In the genomic region with DNA sequence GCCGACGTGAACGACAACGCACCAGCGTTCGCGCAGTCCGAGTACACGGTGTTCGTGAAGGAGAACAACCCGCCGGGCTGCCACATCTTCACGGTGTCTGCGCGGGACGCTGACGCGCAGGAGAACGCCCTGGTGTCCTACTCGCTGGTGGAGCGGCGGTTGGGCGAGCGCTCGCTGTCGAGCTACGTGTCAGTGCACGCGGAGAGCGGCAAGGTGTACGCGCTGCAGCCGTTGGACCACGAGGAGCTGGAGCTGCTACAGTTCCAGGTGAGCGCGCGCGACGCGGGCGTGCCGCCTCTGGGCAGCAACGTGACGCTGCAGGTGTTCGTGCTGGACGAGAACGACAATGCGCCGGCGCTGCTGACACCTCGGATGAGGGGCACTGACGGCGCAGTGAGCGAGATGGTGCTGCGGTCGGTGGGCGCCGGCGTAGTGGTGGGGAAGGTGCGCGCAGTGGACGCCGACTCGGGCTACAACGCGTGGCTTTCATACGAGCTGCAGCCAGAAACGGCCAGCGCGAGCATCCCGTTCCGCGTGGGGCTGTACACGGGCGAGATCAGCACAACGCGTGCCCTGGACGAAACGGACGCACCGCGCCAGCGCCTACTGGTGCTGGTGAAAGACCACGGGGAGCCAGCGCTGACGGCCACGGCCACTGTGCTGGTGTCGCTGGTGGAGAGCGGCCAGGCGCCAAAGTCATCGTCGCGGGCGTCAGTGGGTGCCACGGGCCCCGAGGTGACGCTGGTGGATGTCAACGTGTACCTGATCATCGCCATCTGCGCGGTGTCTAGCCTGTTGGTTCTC, we compare ENCODE assay signal across 13 cellular contexts. TPM values are rescaled to one million over a fixed set of nuclear protein-coding genes. Genes with fewer than 3 reads are reported as not detected.
"Had no signal": no experiment of that assay in that cellular context is flagged by ENCODE, and none has a peak within 500 bp of the region (broad histone marks: within the 10 kb centered on the region; RNA-seq: fewer than 3 reads in every experiment).

No MANE protein-coding gene starts in this region.

RNA-seq across cellular contexts. Expression of a gene that starts 1.9 kb away (rescaled TPM):
- total RNA-seq: left lobe of liver, left ventricle myocardium inferior, left ventricle myocardium superior, mononuclear cell had no signal
- polyA plus RNA-seq: immature natural killer cell, liver, lung, mammary epithelial cell had no signal

RNA-seq across cellular contexts. Expression of a gene that starts 5.7 kb away (rescaled TPM):
- total RNA-seq: left lobe of liver, mononuclear cell had no signal
- polyA plus RNA-seq: immature natural killer cell had no signal

RNA-seq across cellular contexts. Expression of a gene that starts 9.0 kb away (rescaled TPM):
- total RNA-seq: kidney epithelial cell, left colon, left lobe of liver, left ventricle myocardium inferior, left ventricle myocardium superior, mononuclear cell, myocyte had no signal
- polyA plus RNA-seq: immature natural killer cell, keratinocyte, liver, mammary epithelial cell had no signal

RNA-seq across cellular contexts. Expression of a gene that starts 16.0 kb away (rescaled TPM):
- total RNA-seq: left cardiac atrium, left lobe of liver, left ventricle myocardium inferior, mononuclear cell had no signal
- polyA plus RNA-seq: immature natural killer cell had no signal

RNA-seq across cellular contexts. Expression of a gene that starts 18.7 kb away (rescaled TPM):
- total RNA-seq: left ventricle myocardium inferior, left ventricle myocardium superior had no signal
- polyA plus RNA-seq: immature natural killer cell had no signal
